Comparison of ENCODE assay signal across 8 cellular contexts in genomic region chr11:34358666-34359547, GRCh38. TPM values are rescaled to one million over a fixed set of nuclear protein-coding genes. Genes with fewer than 3 reads are reported as not detected.
DNase-seq lines count a peak whose midpoint lies in the region; ATAC-seq and TF ChIP-seq lines count a peak whose summit lies in the region.

No MANE protein-coding gene starts in this region.

- peak; percentile 73 to 98 (median 93) for TF ChIP-seq CTCF in Peyer's patch (IDR thresholded peaks at IDR 0.05)
- peak; percentile 75 to 96 (median 88) for TF ChIP-seq CTCF in esophagus muscularis mucosa (IDR thresholded peaks at IDR 0.05)

- H3K9me3 ChIP-seq in Peyer's patch (no peaks in the 10 kb centered on the region), esophagus muscularis mucosa (no peaks in the 10 kb centered on the region), muscle layer of colon (ENCODE audit: low read length) (no peaks in the 10 kb centered on the region)

- peak overlapping the region; percentile 87 to 96 (median 92) for H3K4me3 Mint-ChIP-seq in IgD-negative memory B cell

- peak overlapping the region; percentile 52 to 86 (median 62) for H3K4me3 ChIP-seq in Peyer's patch
- H3K4me3 ChIP-seq in esophagus muscularis mucosa = peak overlapping the region; percentile 64 to 79 (median 68)
- peak overlapping the region; percentile 12 to 71 for H3K4me3 ChIP-seq in muscle layer of colon (ENCODE audit: low read depth in 1 of 2, low read length in 2 of 2)

- WGBS in esophagus muscularis mucosa = under 1% methylated on average over 39 of the region's 41 CpGs

- DNase-seq in GM03348 (ENCODE audit: low spot score) (peak; percentile 61), Peyer's patch (peak; percentile 81 to 91 (median 81)), esophagus muscularis mucosa (ENCODE audit: extremely low spot score) (peak; percentile 93)
- DNase-seq in activated T-cell treated with anti-CD3 and anti-CD28 coated beads, Interleukin-2, amount 50 U/mL, for 48 hours = peak; percentile 84 to 86
- DNase-seq in stimulated activated CD8-positive, alpha-beta memory T cell treated with anti-CD3 and anti-CD28 coated beads, Interleukin-7, amount 100 ng/mL, for 4 hours (ENCODE audit: low read depth in 2 of 2) = peak; percentile 44 to 70

- TF ChIP-seq EP300 in esophagus muscularis mucosa (IDR thresholded peaks at IDR 0.05) = no peak

- peaks cover 8 to 14% (median 12%) of the 10 kb centered on the region in 3 donors for H3K4me1 Mint-ChIP-seq in IgD-negative memory B cell

- H3K9me3 Mint-ChIP-seq in IgD-negative memory B cell = no peaks in the 10 kb centered on the region

- H3K27ac ChIP-seq in Peyer's patch (peak overlapping the region; percentile 68 to 90 (median 77)), esophagus muscularis mucosa (replicated peaks in 1 of 4) (peak overlapping the region; percentile 76 to 88 (median 86)), muscle layer of colon (ENCODE audit: low read depth, low read length) (peak overlapping the region; percentile 90)

- H3K27ac Mint-ChIP-seq in IgD-negative memory B cell = peak overlapping the region; percentile 77 to 96 (median 78)

- peak overlapping the region; percentile 39 for H3K9ac ChIP-seq in muscle layer of colon (ENCODE audit: low read length)

- H3K27me3 ChIP-seq in Peyer's patch = no peaks in the 10 kb centered on the region
- peaks cover 0 to 3% (median 0%) of the 10 kb centered on the region in 4 donors for H3K27me3 ChIP-seq in esophagus muscularis mucosa
- H3K27me3 ChIP-seq in muscle layer of colon (ENCODE audit: control insufficient read depth in 1 of 2, insufficient read depth in 2 of 2, low read length in 2 of 2) = peaks cover 0 to 8% of the 10 kb centered on the region in 2 donors

- intact Hi-C loops in esophagus muscularis mucosa (cut with DNase I) = loop anchor here (1.0 to 5.0 kb wide), 3 partner anchors 185 to 362 kb away; partner anchors contain the start of gene CAPRIN1

- TF ChIP-seq POLR2A in Peyer's patch (IDR thresholded peaks at IDR 0.05) (no peak), esophagus muscularis mucosa (IDR thresholded peaks at IDR 0.05; ENCODE audit: low read depth) (no peak)

- no peaks in the 10 kb centered on the region for H3K36me3 Mint-ChIP-seq in IgD-negative memory B cell

- peaks cover 31% of the 10 kb centered on the region for H3K27me3 Mint-ChIP-seq in IgD-negative memory B cell

- no peaks in the 10 kb centered on the region for H3K36me3 ChIP-seq in Peyer's patch
- H3K36me3 ChIP-seq in esophagus muscularis mucosa = no peaks in the 10 kb centered on the region
- H3K36me3 ChIP-seq in muscle layer of colon (ENCODE audit: insufficient read depth, low read length) = no peaks in the 10 kb centered on the region

- H3K4me1 ChIP-seq in Peyer's patch (peaks cover 0 to 32% (median 11%) of the 10 kb centered on the region in 4 donors), esophagus muscularis mucosa (peaks cover 27 to 46% (median 39%) of the 10 kb centered on the region in 4 donors), muscle layer of colon (ENCODE audit: insufficient read depth, low read length) (peaks cover 18% of the 10 kb centered on the region)

- ATAC-seq in GM18868 (IDR thresholded peaks at IDR 0.05; ENCODE audit: unreplicated experiment) = no peak

RNA-seq across cellular contexts. Expression of gene ABTB2, which starts 1.1 kb away (rescaled TPM):
- polyA plus RNA-seq in IgD-negative memory B cell = 0.04 TPM
- 10 to 100 TPM in 3 of 4 donors, 1 to 10 TPM in 1; 5.0 to 44.1 (median 33.0) TPM for total RNA-seq in Peyer's patch
- 1 to 10 TPM; 5.0 to 8.0 (median 7.2) TPM for total RNA-seq in esophagus muscularis mucosa
